14 cellular contexts compared by ENCODE assay signal in genomic region chr9:106653111-106653697, GRCh38.
"Had no signal": no experiment of that assay in that cellular context is flagged by ENCODE, and none has a peak within 500 bp of the region (broad histone marks: within the 10 kb centered on the region; RNA-seq: fewer than 3 reads in every experiment).

No MANE protein-coding gene starts in this region.

- DNase-seq: activated CD4-positive, alpha-beta T cell treated with anti-CD3 and anti-CD28 coated beads, Interleukin-2, amount 50 U/mL, for 1 hour; activated CD8-positive, alpha-beta memory T cell treated with anti-CD3 and anti-CD28 coated beads for 24 hours; activated naive CD8-positive, alpha-beta T cell treated with anti-CD3 and anti-CD28 coated beads for 36 hours; anterior cingulate cortex; effector memory CD4-positive, alpha-beta T cell; islet precursor cell; mesenchymal stem cell; occipital lobe; sigmoid colon; stimulated activated CD4-positive, alpha-beta T cell treated with anti-CD3 and anti-CD28 coated beads, Interleukin-12 subunit alpha, Interleukin-12 subunit beta, amount 100 ng/mL, for 4 hours; stimulated activated CD4-positive, alpha-beta T cell treated with anti-CD3 and anti-CD28 coated beads, Interleukin-2, amount 100 ng/mL, for 24 hours; T-helper 9 cell had no signal

- H2AFZ ChIP-seq: hepatocyte had no signal

- H3K27me3 ChIP-seq: hepatocyte, sigmoid colon had no signal

- H3K79me2 ChIP-seq: hepatocyte had no signal

- ATAC-seq: activated CD4-positive, CD25-positive, alpha-beta regulatory T cell treated with anti-CD3 and anti-CD28 coated beads, Interleukin-2, amount 50 U/mL, for 24 hours had no signal

- H3K27ac ChIP-seq: hepatocyte, sigmoid colon had no signal

- H3K4me3 ChIP-seq: hepatocyte, sigmoid colon had no signal

- H3K9me3 ChIP-seq: sigmoid colon had no signal

- H3K36me3 ChIP-seq: sigmoid colon had no signal

- H3K4me2 ChIP-seq: hepatocyte had no signal

- H3K4me1 ChIP-seq: sigmoid colon had no signal
